Comparison of ENCODE assay signal across 29 cellular contexts in the genomic region with DNA sequence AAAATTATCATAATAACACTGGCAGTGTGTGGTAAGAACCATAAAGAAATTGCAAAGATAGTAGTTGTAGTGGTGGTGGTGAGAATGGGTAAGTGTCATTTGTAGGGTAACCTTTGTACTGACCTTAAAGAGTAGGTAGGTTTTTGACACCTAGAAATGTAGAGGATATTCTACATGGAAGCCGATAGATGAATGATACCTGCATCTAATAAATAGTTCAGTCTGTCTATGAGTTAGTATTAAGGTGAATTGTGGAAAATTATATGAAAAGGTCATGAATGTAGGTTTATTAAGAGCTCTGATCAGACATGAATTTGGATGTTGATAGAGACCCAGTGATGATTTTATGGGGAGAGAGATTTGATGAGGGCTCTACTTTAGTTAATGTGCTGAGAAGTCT.
"Had no signal": no experiment of that assay in that cellular context is flagged by ENCODE, and none has a peak within 500 bp of the region (broad histone marks: within the 10 kb centered on the region; RNA-seq: fewer than 3 reads in every experiment).

No MANE protein-coding gene starts in this region.

- H3K27ac ChIP-seq: adrenal gland, ascending aorta, body of pancreas, brain microvascular endothelial cell, breast epithelium, cardiac muscle cell had no signal

- H3K4me3 ChIP-seq: adrenal gland, ascending aorta, body of pancreas, breast epithelium, cardiac muscle cell had no signal

- H3K9me3 ChIP-seq: adrenal gland, ascending aorta, body of pancreas, breast epithelium had no signal

- DNase-seq: activated effector memory CD4-positive, alpha-beta T cell treated with anti-CD3 and anti-CD28 coated beads, Interleukin-2, amount 50 U/mL, for 16 hours; activated effector memory CD4-positive, alpha-beta T cell treated with Interleukin-2 at 50 U/mL for 16 hours; activated gamma-delta T cell; activated gamma-delta T cell treated with Interleukin-2 at 50 U/mL for 16 hours; activated naive CD4-positive, alpha-beta T cell; activated naive CD4-positive, alpha-beta T cell treated with anti-CD3 and anti-CD28 coated beads for 36 hours; activated naive CD4-positive, alpha-beta T cell treated with anti-CD3 and anti-CD28 coated beads, Interleukin-2, amount 10 ng/mL, durations not matched to agents 7 days and 5 days; activated naive CD4-positive, alpha-beta T cell treated with anti-CD3 and anti-CD28 coated beads, Interleukin-2, amount 50 U/mL, for 16 hours; activated naive CD8-positive, alpha-beta T cell treated with anti-CD3 and anti-CD28 coated beads for 36 hours; activated naive CD8-positive, alpha-beta T cell treated with anti-CD3 and anti-CD28 coated beads, Interleukin-2, amount 10 ng/mL, durations not matched to agents 7 days and 5 days; activated naive CD8-positive, alpha-beta T cell treated with anti-CD3 and anti-CD28 coated beads, Interleukin-2, amount 50 U/mL, for 24 hours; activated T-cell treated with anti-CD3 and anti-CD28 coated beads, Interleukin-2, amount 50 U/mL, for 1 hour; activated T-cell treated with anti-CD3 and anti-CD28 coated beads, Interleukin-2, amount 50 U/mL, for 24 hours; activated T-cell treated with anti-CD3 and anti-CD28 coated beads, Interleukin-2, amount 50 U/mL, for 4 hours; activated T-cell treated with anti-CD3 and anti-CD28 coated beads, Interleukin-2, amount 50 U/mL, for 48 hours; activated T-cell treated with anti-CD3 and anti-CD28 coated beads, Interleukin-2, amount 50 U/mL, for 72 hours; adrenal gland; amniotic stem cell; amygdala; anterior cingulate cortex; aorta; body of pancreas; brain microvascular endothelial cell; caudate nucleus; central memory CD4-positive, alpha-beta T cell; cerebellar nuclear complex had no signal

- H3K4me1 ChIP-seq: adrenal gland, ascending aorta, body of pancreas, breast epithelium had no signal

- H3K36me3 ChIP-seq: adrenal gland, brain microvascular endothelial cell, breast epithelium had no signal
